Comparison of ENCODE assay signal across 20 cellular contexts in the genomic region with DNA sequence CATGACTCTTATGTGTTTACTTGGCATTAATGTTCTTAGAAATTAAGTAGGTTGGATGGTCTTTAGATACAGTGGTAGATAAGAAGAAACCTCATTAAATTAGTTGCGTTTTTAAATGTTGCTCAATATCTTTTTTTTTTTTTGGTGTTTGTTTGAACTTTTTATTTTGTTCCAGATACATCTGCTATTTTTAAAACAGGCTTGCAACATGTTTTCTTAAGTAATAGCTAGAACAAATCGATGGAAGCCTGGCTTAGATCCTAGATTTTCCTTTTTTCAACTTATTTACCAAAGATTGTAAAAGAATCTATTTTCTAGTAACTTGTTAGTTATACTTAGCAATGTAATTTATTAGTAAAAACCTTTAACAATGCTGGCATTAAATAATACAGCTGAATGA.
"Had no signal": no experiment of that assay in that cellular context is flagged by ENCODE, and none has a peak within 500 bp of the region (broad histone marks: within the 10 kb centered on the region; RNA-seq: fewer than 3 reads in every experiment).

No MANE protein-coding gene starts in this region.

- DNase-seq: colonic mucosa; dermis blood vessel endothelial cell; endodermal cell; foreskin keratinocyte; heart left ventricle; hippocampal formation; kidney glomerular epithelial cell; mammary epithelial cell; naive thymus-derived CD4-positive, alpha-beta T cell; nephron progenitor cell; sigmoid colon; stimulated activated CD4-positive, alpha-beta T cell treated with anti-CD3 and anti-CD28 coated beads, Interleukin-2, amount 100 ng/mL, for 24 hours; stimulated activated CD4-positive, alpha-beta T cell treated with anti-CD3 and anti-CD28 coated beads, Interleukin-4, amount 100 ng/mL, for 4 hours; stimulated activated naive B cell treated with anti-CD40 and anti-IgM and Interleukin-4, amounts not matched to agents 10 μg/mL and 1 μg/mL and 100 μg/mL, for 72 hours; stimulated activated naive CD8-positive, alpha-beta T cell treated with anti-CD3 and anti-CD28 coated beads, Interleukin-15, amount 100 ng/mL, for 72 hours; testis; upper lobe of right lung had no signal

- H3K4me3 ChIP-seq: colonic mucosa, heart left ventricle, sigmoid colon, skin epidermis, testis, tibial nerve, upper lobe of right lung, vagina had no signal

- H3K4me1 Mint-ChIP-seq: endodermal cell had no signal

- H3K27me3 Mint-ChIP-seq: naive thymus-derived CD4-positive, alpha-beta T cell; stimulated activated naive B cell treated with anti-CD40 and anti-IgM and Interleukin-4, amounts not matched to agents 10 μg/mL and 1 μg/mL and 100 μg/mL, for 72 hours; stimulated activated naive CD8-positive, alpha-beta T cell treated with anti-CD3 and anti-CD28 coated beads, Interleukin-15, amount 100 ng/mL, for 72 hours had no signal

- H3K27ac Mint-ChIP-seq: endodermal cell; naive thymus-derived CD4-positive, alpha-beta T cell; nephron progenitor cell; stimulated activated naive B cell treated with anti-CD40 and anti-IgM and Interleukin-4, amounts not matched to agents 10 μg/mL and 1 μg/mL and 100 μg/mL, for 72 hours; stimulated activated naive CD8-positive, alpha-beta T cell treated with anti-CD3 and anti-CD28 coated beads, Interleukin-15, amount 100 ng/mL, for 72 hours had no signal

- ATAC-seq: foreskin keratinocyte; heart left ventricle; naive thymus-derived CD4-positive, alpha-beta T cell; stimulated activated naive B cell treated with anti-CD40 and anti-IgM and Interleukin-4, amounts not matched to agents 10 μg/mL and 1 μg/mL and 100 μg/mL, for 72 hours; stimulated activated naive CD8-positive, alpha-beta T cell treated with anti-CD3 and anti-CD28 coated beads, Interleukin-15, amount 100 ng/mL, for 72 hours; upper lobe of right lung had no signal

- H3K9me3 Mint-ChIP-seq: endodermal cell; naive thymus-derived CD4-positive, alpha-beta T cell; nephron progenitor cell; stimulated activated naive CD8-positive, alpha-beta T cell treated with anti-CD3 and anti-CD28 coated beads, Interleukin-15, amount 100 ng/mL, for 72 hours had no signal

- H3K4me3 Mint-ChIP-seq: endodermal cell; nephron progenitor cell; stimulated activated naive B cell treated with anti-CD40 and anti-IgM and Interleukin-4, amounts not matched to agents 10 μg/mL and 1 μg/mL and 100 μg/mL, for 72 hours; stimulated activated naive CD8-positive, alpha-beta T cell treated with anti-CD3 and anti-CD28 coated beads, Interleukin-15, amount 100 ng/mL, for 72 hours had no signal
